Comparison of ENCODE assay signal across 8 cellular contexts in the genomic region with DNA sequence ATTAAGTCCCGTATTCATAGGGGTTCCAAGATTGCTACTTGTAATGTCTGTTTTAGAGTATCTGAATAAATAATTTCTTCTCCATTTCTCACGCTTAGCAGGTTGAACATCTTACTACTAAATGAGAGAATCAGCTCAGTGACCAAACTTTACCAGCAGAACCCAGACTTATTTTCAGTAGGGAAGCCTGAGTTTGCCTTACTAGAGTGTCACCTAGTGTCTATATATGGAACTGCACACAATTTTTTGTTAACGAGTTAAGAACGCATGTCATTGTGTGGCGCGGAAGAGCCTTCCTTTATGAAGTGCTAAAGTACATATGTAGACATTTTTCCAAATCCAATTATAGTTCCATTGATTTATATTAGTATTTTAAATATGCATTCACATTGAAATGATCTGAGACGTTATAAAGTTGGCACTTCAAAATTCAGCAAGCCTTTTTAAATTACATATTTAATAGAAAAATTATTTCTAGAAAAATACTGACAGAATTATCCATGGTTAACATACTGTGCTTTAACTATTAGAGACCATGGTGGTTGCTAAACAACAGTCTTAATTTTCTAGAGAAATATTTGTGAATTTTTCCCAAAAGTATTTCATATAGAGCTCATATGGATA.
DNase-seq lines count a peak whose midpoint lies in the region; ATAC-seq, FAIRE-seq and TF ChIP-seq lines count a peak whose summit lies in the region.

No MANE protein-coding gene starts in this region.

- H3K27ac ChIP-seq in VCaP = no peak overlapping the region

- TF ChIP-seq CTCF in VCaP (conservative IDR thresholded peaks at IDR 0.05) = peak; percentile 90

- DNase-seq in DMS 273 treated with DMSO at 0.1 percent for 48 hours (lab: John Stamatoyannopoulos, UW) (peak; percentile 51), GM19240 (ENCODE audit: insufficient read length, low spot score) (peak; percentile 8), NCI-H2171 treated with DMSO at 0.1 percent for 48 hours (lab: John Stamatoyannopoulos, UW) (peak; percentile 75), frontal cortex (ENCODE audit: low spot score in 2 of 2) (peak; percentile 6 to 54), pulmonary artery endothelial cell (ENCODE audit: low read depth, low spot score) (peak; percentile 29)
- DNase-seq in activated naive CD4-positive, alpha-beta T cell treated with anti-CD3 and anti-CD28 coated beads, Interleukin-2, amount 50 U/mL, for 16 hours = no peak

- peak; percentile 86 for FAIRE-seq in frontal cortex (lab: Jason Lieb, UNC)

- ATAC-seq in HG03280 (IDR thresholded peaks at IDR 0.05; ENCODE audit: unreplicated experiment) = peak; percentile 84
